14 cellular contexts compared by ENCODE assay signal in genomic region chr2:96156011-96156820, GRCh38. TPM values are rescaled to one million over a fixed set of nuclear protein-coding genes. Genes with fewer than 3 reads are reported as not detected.
DNase-seq lines count a peak whose midpoint lies in the region; ATAC-seq and TF ChIP-seq lines count a peak whose summit lies in the region.
"Had no signal": no experiment of that assay in that cellular context is flagged by ENCODE, and none has a peak within 500 bp of the region (broad histone marks: within the 10 kb centered on the region; RNA-seq: fewer than 3 reads in every experiment).

No MANE protein-coding gene starts in this region.

- peak overlapping the region; percentile 30 for H3K4me2 ChIP-seq in Karpas-422 (ENCODE audit: low read depth, low read length, poor library complexity, severe bottlenecking)
- H3K4me2 ChIP-seq: A549 had no signal

- H2AFZ ChIP-seq in Karpas-422 (ENCODE audit: low read length) = no peak overlapping the region

- H4K20me1 ChIP-seq in Karpas-422 (ENCODE audit: insufficient read depth, low read depth, low read length) = no peaks in the 10 kb centered on the region

- peaks cover 30% of the 10 kb centered on the region for H3K4me1 ChIP-seq in Karpas-422 (ENCODE audit: low read length)
- H3K4me1 ChIP-seq in sigmoid colon = no peaks in the 10 kb centered on the region
- no peaks in the 10 kb centered on the region for H3K4me1 ChIP-seq in ovary (ENCODE audit: insufficient read depth)
- H3K4me1 ChIP-seq: A549 had no signal

- H3K79me2 ChIP-seq in Karpas-422 (ENCODE audit: low read length) = no peaks in the 10 kb centered on the region

- 82 to 87% methylated on average over 10 of the region's 10 CpGs for WGBS in sigmoid colon, 2 donors
- WGBS in ovary, 3 donors = 85 to 88% (median 85%) methylated on average over 10 of the region's 10 CpGs

- H3K27me3 Mint-ChIP-seq in activated CD4-positive, alpha-beta T cell treated with anti-CD3 and anti-CD28 coated beads, Interleukin-2, amount 10 ng/mL, durations not matched to agents 24 days and 14 days = no peaks in the 10 kb centered on the region
- H3K27me3 Mint-ChIP-seq in glutamatergic neuron (ENCODE audit: unreplicated experiment) = peaks cover 11% of the 10 kb centered on the region

- TF ChIP-seq EP300 in sigmoid colon (IDR thresholded peaks at IDR 0.05) (no peak), ovary (IDR thresholded peaks at IDR 0.05) (no peak)

- no peak for TF ChIP-seq CTCF in sigmoid colon (IDR thresholded peaks at IDR 0.05)
- TF ChIP-seq CTCF in glutamatergic neuron (IDR thresholded peaks at IDR 0.05; ENCODE audit: partially characterized antibody, unreplicated experiment) = no peak
- no peak for TF ChIP-seq CTCF in ovary (IDR thresholded peaks at IDR 0.05)

- no peak for ATAC-seq in HG03354 (IDR thresholded peaks at IDR 0.05; ENCODE audit: poor library complexity, severe bottlenecking, unreplicated experiment)
- ATAC-seq: A549 had no signal

- H3K4me1 Mint-ChIP-seq in activated CD4-positive, alpha-beta T cell treated with anti-CD3 and anti-CD28 coated beads, Interleukin-2, amount 10 ng/mL, durations not matched to agents 24 days and 14 days = peaks cover 63% of the 10 kb centered on the region
- H3K4me1 Mint-ChIP-seq in glutamatergic neuron (ENCODE audit: low read depth, unreplicated experiment) = peaks cover 16% of the 10 kb centered on the region

- peaks cover 3% of the 10 kb centered on the region; the same call in 1 of the 2 replicates for H3K27me3 ChIP-seq in Karpas-422 (ENCODE audit: low read length)
- H3K27me3 ChIP-seq in sigmoid colon = peaks cover 0 to 7% (median 0%) of the 10 kb centered on the region in 3 donors
- H3K27me3 ChIP-seq in ovary = no peaks in the 10 kb centered on the region
- H3K27me3 ChIP-seq: neutrophil had no signal

- peak overlapping the region; percentile 92 for H3K27ac Mint-ChIP-seq in activated CD4-positive, alpha-beta T cell treated with anti-CD3 and anti-CD28 coated beads, Interleukin-2, amount 10 ng/mL, durations not matched to agents 24 days and 14 days
- H3K27ac Mint-ChIP-seq in glutamatergic neuron (ENCODE audit: unreplicated experiment) = no peak overlapping the region

- peaks cover 3% of the 10 kb centered on the region for H3K9me3 Mint-ChIP-seq in activated CD4-positive, alpha-beta T cell treated with anti-CD3 and anti-CD28 coated beads, Interleukin-2, amount 10 ng/mL, durations not matched to agents 24 days and 14 days
- peaks cover 8% of the 10 kb centered on the region for H3K9me3 Mint-ChIP-seq in glutamatergic neuron (ENCODE audit: unreplicated experiment)

- H3K4me3 ChIP-seq in Karpas-422 (ENCODE audit: low read length) (no peak overlapping the region), sigmoid colon (no peak overlapping the region), ovary (no peak overlapping the region)
- H3K4me3 ChIP-seq: A549, SK-N-MC had no signal

- no peaks in the 10 kb centered on the region for H3K9me2 ChIP-seq in Karpas-422 (replicated peaks; ENCODE audit: insufficient read depth, low read length)

- peak overlapping the region; percentile 28; the same call in 1 of the 2 replicates for H3K9ac ChIP-seq in Karpas-422 (ENCODE audit: low read length)

- H3K36me3 ChIP-seq in Karpas-422 (ENCODE audit: insufficient read depth, low read length) = no peaks in the 10 kb centered on the region
- no peaks in the 10 kb centered on the region for H3K36me3 ChIP-seq in sigmoid colon
- no peaks in the 10 kb centered on the region for H3K36me3 ChIP-seq in ovary
- H3K36me3 ChIP-seq: neutrophil had no signal

- DNase-seq in activated CD4-positive, alpha-beta T cell treated with anti-CD3 and anti-CD28 coated beads, Interleukin-2, amount 10 ng/mL, durations not matched to agents 24 days and 14 days = peak; percentile 82
- DNase-seq in activated CD4-positive, alpha-beta T cell treated with anti-CD3 and anti-CD28 coated beads for 1 hour = no peak
- DNase-seq in Karpas-422 (no peak), sigmoid colon (peak; percentile 30), glutamatergic neuron (no peak), ovary (no peak)
- peak; percentile 38 for DNase-seq in activated naive CD4-positive, alpha-beta T cell treated with anti-CD3 and anti-CD28 coated beads, Interleukin-2, amount 50 U/mL, for 16 hours
- DNase-seq: NCI-H1105 had no signal

- H3K36me3 Mint-ChIP-seq in activated CD4-positive, alpha-beta T cell treated with anti-CD3 and anti-CD28 coated beads, Interleukin-2, amount 10 ng/mL, durations not matched to agents 24 days and 14 days (ENCODE audit: low read depth) = peaks cover 3% of the 10 kb centered on the region
- peaks cover 7% of the 10 kb centered on the region for H3K36me3 Mint-ChIP-seq in glutamatergic neuron (ENCODE audit: unreplicated experiment)

- intact Hi-C loops in activated CD4-positive, alpha-beta T cell treated with anti-CD3 and anti-CD28 coated beads, Interleukin-2, amount 10 ng/mL, durations not matched to agents 24 days and 14 days (cut with micrococcal nuclease) = no loop called here
- intact Hi-C loops in sigmoid colon (cut with DNase I) = no loop called here
- intact Hi-C loops in ovary (cut with DNase I) = no loop called here

- H3K9me3 ChIP-seq in Karpas-422 (ENCODE audit: low read length) (no peaks in the 10 kb centered on the region), sigmoid colon (no peaks in the 10 kb centered on the region), ovary (no peaks in the 10 kb centered on the region)
- H3K9me3 ChIP-seq: A549, neutrophil had no signal

- peak overlapping the region; percentile 70 for H3K4me3 Mint-ChIP-seq in activated CD4-positive, alpha-beta T cell treated with anti-CD3 and anti-CD28 coated beads, Interleukin-2, amount 10 ng/mL, durations not matched to agents 24 days and 14 days
- H3K4me3 Mint-ChIP-seq in glutamatergic neuron (ENCODE audit: unreplicated experiment) = no peak overlapping the region

- H3K27ac ChIP-seq in Karpas-422 (ENCODE audit: low read length) (no peak overlapping the region), sigmoid colon (no peak overlapping the region), ovary (no peak overlapping the region)
- H3K27ac ChIP-seq: A549, neutrophil, SK-N-MC had no signal

- no peak for TF ChIP-seq POLR2A in sigmoid colon (IDR thresholded peaks at IDR 0.05)
- TF ChIP-seq POLR2A in ovary (IDR thresholded peaks at IDR 0.05) = no peak

RNA-seq across cellular contexts. Expression of gene DUSP2, which starts 11.0 kb away (rescaled TPM):
- 436 and 445 TPM in 2 replicates for total RNA-seq in activated CD4-positive, alpha-beta T cell treated with anti-CD3 and anti-CD28 coated beads, Interleukin-2, amount 10 ng/mL, durations not matched to agents 24 days and 14 days
- 25.1 and 45.2 TPM in 2 replicates for total RNA-seq in Karpas-422 (2014; rRNA removed; shearing (Covaris generic); ENCODE audit: low replicate concordance)
- 1 to 10 TPM in 3 of 4 donors, not detected in 1; 2.5 to 6.7 (median 3.0) TPM for total RNA-seq in sigmoid colon
- 10 to 100 TPM in 1 of 3 donors, 1 to 10 TPM in 2; 1.2 to 17.4 (median 1.2) TPM for polyA plus RNA-seq in sigmoid colon
- 0.34 TPM for total RNA-seq in glutamatergic neuron (ENCODE audit: unreplicated experiment)
- total RNA-seq in ovary = 100 to 1,000 TPM in 1 of 7 donors, 10 to 100 TPM in 2, 1 to 10 TPM in 4; 1.4 to 111 (median 3.6) TPM
- polyA plus RNA-seq in ovary = 1 to 10 TPM in 1 of 2 donors, under 1 TPM in 1; 0.52 to 2.0 TPM

RNA-seq across cellular contexts. Expression of gene ASTL, which starts 17.9 kb away (rescaled TPM):
- 2.4 and 3.4 TPM in 2 replicates for total RNA-seq in activated CD4-positive, alpha-beta T cell treated with anti-CD3 and anti-CD28 coated beads, Interleukin-2, amount 10 ng/mL, durations not matched to agents 24 days and 14 days
- not detected in 2 replicates for total RNA-seq in Karpas-422 (2014; rRNA removed; shearing (Covaris generic); ENCODE audit: low replicate concordance)
- not detected for total RNA-seq in sigmoid colon
- under 1 TPM in 1 of 3 donors, not detected in 2; 0.36 TPM for polyA plus RNA-seq in sigmoid colon
- total RNA-seq in glutamatergic neuron (ENCODE audit: unreplicated experiment) = not detected
- total RNA-seq in ovary = 1 to 10 TPM in 1 of 7 donors, under 1 TPM in 3, not detected in 3; 0.15 to 1.7 (median 0.56) TPM
- polyA plus RNA-seq in ovary = under 1 TPM in 1 of 2 donors, not detected in 1; 0.67 TPM
- total RNA-seq: Daoy, kidney epithelial cell had no signal
- polyA plus RNA-seq: A549 had no signal

RNA-seq across cellular contexts. Expression of gene ADRA2B, which starts 39.8 kb away (rescaled TPM):
- 0.21 TPM in 2 replicates for total RNA-seq in activated CD4-positive, alpha-beta T cell treated with anti-CD3 and anti-CD28 coated beads, Interleukin-2, amount 10 ng/mL, durations not matched to agents 24 days and 14 days
- not detected in 2 replicates for total RNA-seq in Karpas-422 (2014; rRNA removed; shearing (Covaris generic); ENCODE audit: low replicate concordance)
- 1 to 10 TPM in 2 of 4 donors, under 1 TPM in 2; 0.49 to 1.4 (median 0.83) TPM for total RNA-seq in sigmoid colon
- polyA plus RNA-seq in sigmoid colon = under 1 TPM in 2 of 3 donors, not detected in 1; under 0.01 to 0.54 TPM
- 0.91 TPM for total RNA-seq in glutamatergic neuron (ENCODE audit: unreplicated experiment)
- 1 to 10 TPM in 4 of 7 donors, under 1 TPM in 3; 0.48 to 1.6 (median 1.0) TPM for total RNA-seq in ovary
- 1 to 10 TPM in 1 of 2 donors, under 1 TPM in 1; 0.90 to 1.8 TPM for polyA plus RNA-seq in ovary
- total RNA-seq: Daoy had no signal

RNA-seq across cellular contexts. Expression of gene STARD7, which starts 52.4 kb away (rescaled TPM):
- 212 and 217 TPM in 2 replicates for total RNA-seq in activated CD4-positive, alpha-beta T cell treated with anti-CD3 and anti-CD28 coated beads, Interleukin-2, amount 10 ng/mL, durations not matched to agents 24 days and 14 days
- total RNA-seq in Karpas-422 (2014; rRNA removed; shearing (Covaris generic); ENCODE audit: low replicate concordance) = 140 and 167 TPM in 2 replicates
- total RNA-seq in sigmoid colon (10 to 100 TPM; 50.4 to 88.5 (median 73.1) TPM), glutamatergic neuron (ENCODE audit: unreplicated experiment) (100 TPM), ovary (10 to 100 TPM; 40.3 to 90.9 (median 80.4) TPM)
- polyA plus RNA-seq in sigmoid colon (10 to 100 TPM; 39.6 to 74.6 (median 40.5) TPM), ovary (10 to 100 TPM; 32.7 to 73.8 TPM)

Comparison
In these comparisons a context has a peak if more than half of its experiments do, and no peak if none do; other contexts are left out.
1. DNase-seq: peak in activated CD4-positive, alpha-beta T cell treated with anti-CD3 and anti-CD28 coated beads, Interleukin-2, amount 10 ng/mL, durations not matched to agents 24 days and 14 days (single experiment), activated naive CD4-positive, alpha-beta T cell treated with anti-CD3 and anti-CD28 coated beads, Interleukin-2, amount 50 U/mL, for 16 hours (single experiment) and sigmoid colon (single experiment); none in activated CD4-positive, alpha-beta T cell treated with anti-CD3 and anti-CD28 coated beads for 1 hour (single experiment), Karpas-422 (single experiment), glutamatergic neuron (single experiment) and ovary (0 of 5).